Comparison of ENCODE assay signal across 20 cellular contexts in genomic region chr11:86942212-86942611, GRCh38. TPM values are rescaled to one million over a fixed set of nuclear protein-coding genes. Genes with fewer than 3 reads are reported as not detected.
DNase-seq lines count a peak whose midpoint lies in the region; ATAC-seq, FAIRE-seq and TF ChIP-seq lines count a peak whose summit lies in the region.
"Had no signal": no experiment of that assay in that cellular context is flagged by ENCODE, and none has a peak within 500 bp of the region (broad histone marks: within the 10 kb centered on the region; RNA-seq: fewer than 3 reads in every experiment).

No MANE protein-coding gene starts in this region.

- no peaks in the 10 kb centered on the region for H3K9me3 ChIP-seq in K562 (replicated peaks; ENCODE audit: control insufficient read depth, insufficient read depth, low read depth, low read length)
- no peaks in the 10 kb centered on the region for H3K9me3 ChIP-seq in right lobe of liver
- H3K9me3 ChIP-seq in thoracic aorta, result no peaks in the 10 kb centered on the region
- H3K9me3 ChIP-seq: mucosa of descending colon had no signal

- in situ Hi-C loops in K562 (cut with MboI), result loop anchor here (5.0 kb wide), 1 partner anchor 360 kb away; no protein-coding TSS in a partner anchor

- H3K27me3 ChIP-seq in K562 (ENCODE audit: control insufficient read depth in 2 of 2, insufficient read depth in 2 of 2, low read length in 2 of 2) (no peaks in the 10 kb centered on the region), right lobe of liver (no peaks in the 10 kb centered on the region), thoracic aorta (replicated peaks; ENCODE audit: insufficient read depth) (no peaks in the 10 kb centered on the region)

- no peak for FAIRE-seq in K562 (lab: Jason Lieb, UNC)
- FAIRE-seq in frontal cortex (lab: Jason Lieb, UNC), result no peak

- H4K20me1 ChIP-seq in K562 (replicated peaks; ENCODE audit: control insufficient read depth, insufficient read depth, low read length), result no peaks in the 10 kb centered on the region

- H3K4me3 Mint-ChIP-seq in HFFc6, result peak overlapping the region; percentile 21; the same call in 1 of the 2 replicates
- no peak overlapping the region for H3K4me3 Mint-ChIP-seq in activated T-helper 1 cell treated with anti-CD3 and anti-CD28 coated beads, Interleukin-12 subunit alpha, Interleukin-12 subunit beta, Interleukin-2, Interleukin-4 antibody, amounts not matched to agents 30 ng/mL and 10 ng/mL and 1 ng/mL, durations not matched to agents 14 hours and 24 hours and 36 hours
- H3K4me3 Mint-ChIP-seq: activated T-helper 17 cell treated with anti-CD3 and anti-CD28 coated beads, Interleukin-2, amount 50 U/mL, for 72 hours; stimulated activated naive CD8-positive, alpha-beta T cell treated with anti-CD3 and anti-CD28 coated beads, Interleukin-15, Interleukin-2, amounts not matched to agents 100 ng/mL and 50 ng/mL, for 24 hours; T-helper 2 cell treated with Interferon-gamma antibody and Interleukin-4, amounts not matched to agents 5 μg/mL and 100 μg/mL, for 36 hours had no signal

- H3K79me2 ChIP-seq in K562 (ENCODE audit: control insufficient read depth, insufficient read depth, low read length), result 0 out of 3 replicates have a peak, but pooled peaks cover 2% of the 10 kb centered on the region

- POLR2A ChIA-PET in K562 (lab: Yijun Ruan, JAX), result no interaction called here

- no peak overlapping the region for H3K4me3 ChIP-seq in K562
- peak overlapping the region in 1 of 3 donors; percentile 1 for H3K4me3 ChIP-seq in right lobe of liver
- no peak overlapping the region for H3K4me3 ChIP-seq in thoracic aorta
- H3K4me3 ChIP-seq: mucosa of descending colon had no signal

- H3K36me3 Mint-ChIP-seq in HFFc6 (ENCODE audit: low read depth), result peaks cover 16% of the 10 kb centered on the region
- no peaks in the 10 kb centered on the region for H3K36me3 Mint-ChIP-seq in activated T-helper 1 cell treated with anti-CD3 and anti-CD28 coated beads, Interleukin-12 subunit alpha, Interleukin-12 subunit beta, Interleukin-2, Interleukin-4 antibody, amounts not matched to agents 30 ng/mL and 10 ng/mL and 1 ng/mL, durations not matched to agents 14 hours and 24 hours and 36 hours (ENCODE audit: low read depth)

- no peak for TF ChIP-seq POLR2A in K562 (conservative IDR thresholded peaks at IDR 0.05)
- TF ChIP-seq POLR2A in right lobe of liver (IDR thresholded peaks at IDR 0.05), result peak; percentile 35

- no peaks in the 10 kb centered on the region for H3K9me1 ChIP-seq in K562 (ENCODE audit: control insufficient read depth, insufficient read depth, low read length)

- H3K27ac ChIP-seq in K562 (ENCODE audit: extremely low read depth, low read depth, low read length) (no peak overlapping the region), right lobe of liver (peak overlapping the region; percentile 80 to 95 (median 82)), thoracic aorta (peak overlapping the region; percentile 52 to 82)

- BruUV-seq in K562 (replicated peaks; lab: Mats Ljungman, UMichigan), result no TSS peak

- H2AFZ ChIP-seq in K562 (ENCODE audit: low read depth, low read length), result no peak overlapping the region

- H3K27ac Mint-ChIP-seq in HFFc6, result 0 out of 2 replicates have a peak overlapping the region, but pooled peaks have one; percentile 41
- H3K27ac Mint-ChIP-seq in activated T-helper 1 cell treated with anti-CD3 and anti-CD28 coated beads, Interleukin-12 subunit alpha, Interleukin-12 subunit beta, Interleukin-2, Interleukin-4 antibody, amounts not matched to agents 30 ng/mL and 10 ng/mL and 1 ng/mL, durations not matched to agents 14 hours and 24 hours and 36 hours, result no peak overlapping the region
- H3K27ac Mint-ChIP-seq: activated T-helper 17 cell treated with anti-CD3 and anti-CD28 coated beads, Interleukin-2, amount 50 U/mL, for 72 hours; stimulated activated naive CD8-positive, alpha-beta T cell treated with anti-CD3 and anti-CD28 coated beads, Interleukin-15, Interleukin-2, amounts not matched to agents 100 ng/mL and 50 ng/mL, for 24 hours; T-helper 2 cell treated with Interferon-gamma antibody and Interleukin-4, amounts not matched to agents 5 μg/mL and 100 μg/mL, for 36 hours had no signal

- intact Hi-C loops in K562 (cut with micrococcal nuclease), result no loop called here
- intact Hi-C loops in right lobe of liver (cut with DNase I), result no loop called here
- intact Hi-C loops in activated T-helper 1 cell treated with anti-CD3 and anti-CD28 coated beads, Interleukin-12 subunit alpha, Interleukin-12 subunit beta, Interleukin-2, Interleukin-4 antibody, amounts not matched to agents 30 ng/mL and 10 ng/mL and 1 ng/mL, durations not matched to agents 14 hours and 24 hours and 36 hours (cut with micrococcal nuclease), result no loop called here

- TF ChIP-seq RAD21 in K562 (CRISPR knock-in tag; conservative IDR thresholded peaks at IDR 0.05 in 1 of 2, IDR thresholded peaks at IDR 0.05 in 1 of 2), result no peak

- peaks cover 3% of the 10 kb centered on the region; the same call in 1 of the 2 replicates for H3K27me3 Mint-ChIP-seq in HFFc6 (ENCODE audit: insufficient read depth)
- H3K27me3 Mint-ChIP-seq in activated T-helper 1 cell treated with anti-CD3 and anti-CD28 coated beads, Interleukin-12 subunit alpha, Interleukin-12 subunit beta, Interleukin-2, Interleukin-4 antibody, amounts not matched to agents 30 ng/mL and 10 ng/mL and 1 ng/mL, durations not matched to agents 14 hours and 24 hours and 36 hours (ENCODE audit: insufficient read depth), result peaks cover 11% of the 10 kb centered on the region

- no peak overlapping the region for H3K9ac ChIP-seq in K562 (ENCODE audit: insufficient read depth in 1 of 2, low read depth in 2 of 2, low read length in 2 of 2)

- TF ChIP-seq CTCF in HFFc6 (IDR thresholded peaks at IDR 0.05), result no peak
- TF ChIP-seq CTCF in K562 (IDR thresholded peaks at IDR 0.05 in 2 of 3, conservative IDR thresholded peaks at IDR 0.05 in 1 of 3; ENCODE audit: insufficient read depth in 2 of 3, low read depth in 1 of 3, low read length in 3 of 3), result no peak
- TF ChIP-seq CTCF in right lobe of liver (IDR thresholded peaks at IDR 0.05), result no peak
- no peak for TF ChIP-seq CTCF in thoracic aorta (IDR thresholded peaks at IDR 0.05)

- CTCF ChIA-PET in K562 (lab: Yijun Ruan, JAX; ENCODE audit: low intra/inter-chr PET ratio), result no interaction called here

- H3K4me1 ChIP-seq in K562 (replicated peaks in 1 of 2; ENCODE audit: control insufficient read depth in 2 of 2, insufficient read depth in 2 of 2, low read length in 2 of 2), result peaks cover 15 to 35% of the 10 kb centered on the region in 2 experiments
- H3K4me1 ChIP-seq in right lobe of liver, result peaks cover 0 to 36% (median 21%) of the 10 kb centered on the region in 4 donors
- peaks cover 35 to 94% of the 10 kb centered on the region in 2 donors for H3K4me1 ChIP-seq in thoracic aorta (ENCODE audit: control insufficient read depth in 1 of 2, low read depth in 2 of 2)

- H3K4me2 ChIP-seq in K562 (ENCODE audit: insufficient read depth, low read length), result no peak overlapping the region

- no peak for DNase-seq in HFFc6
- DNase-seq in K562 (ENCODE audit: extremely low read depth in 1 of 4, low spot score in 3 of 4), result no peak
- no peak for DNase-seq in right lobe of liver
- no peak for DNase-seq in thoracic aorta (ENCODE audit: low spot score)
- no peak for DNase-seq in frontal cortex (ENCODE audit: low spot score in 2 of 2)
- DNase-seq in activated T-helper 1 cell treated with anti-CD3 and anti-CD28 coated beads, Interleukin-12 subunit alpha, Interleukin-12 subunit beta, Interleukin-2, Interleukin-4 antibody, amounts not matched to agents 30 ng/mL and 10 ng/mL and 1 ng/mL, durations not matched to agents 14 hours and 24 hours and 36 hours (ENCODE audit: low spot score), result no peak
- DNase-seq: activated CD4-positive, CD25-positive, alpha-beta regulatory T cell; activated CD8-positive, alpha-beta memory T cell treated with anti-CD3 and anti-CD28 coated beads for 24 hours; caudate nucleus; hippocampal formation; Kasumi-1; mucosa of descending colon; NCI-H1417; NCI-H2171; NCI-H69; stimulated activated CD4-positive, alpha-beta T cell treated with anti-CD3 and anti-CD28 coated beads, Interleukin-2, amount 100 ng/mL, for 24 hours had no signal

- ATAC-seq in K562 (no peak), right lobe of liver (peak in 3 of 4 donors; percentile 8 to 33 (median 17)), thoracic aorta (ENCODE audit: insufficient number of reproducible peaks, low FRiP score, low read depth) (no peak), GM19463 (IDR thresholded peaks at IDR 0.05; ENCODE audit: unreplicated experiment) (no peak)
- ATAC-seq: activated T-helper 17 cell treated with anti-CD3 and anti-CD28 coated beads, Interleukin-2, amount 50 U/mL, for 72 hours; mucosa of descending colon had no signal

- WGBS in K562 (ENCODE audit: insufficient coverage, low coverage, missing lambda C conversion rate), result 58% methylated on average over 2 of the region's 2 CpGs
- WGBS in right lobe of liver (ENCODE audit: insufficient coverage, low coverage, low lambda C conversion rate, missing lambda C conversion rate), result 27% methylated on average over 2 of the region's 2 CpGs

- TF ChIP-seq EP300 in K562 (IDR thresholded peaks at IDR 0.05; ENCODE audit: low read length), result no peak

- peaks cover 54% of the 10 kb centered on the region for H3K4me1 Mint-ChIP-seq in HFFc6 (ENCODE audit: low read depth)
- H3K4me1 Mint-ChIP-seq in activated T-helper 1 cell treated with anti-CD3 and anti-CD28 coated beads, Interleukin-12 subunit alpha, Interleukin-12 subunit beta, Interleukin-2, Interleukin-4 antibody, amounts not matched to agents 30 ng/mL and 10 ng/mL and 1 ng/mL, durations not matched to agents 14 hours and 24 hours and 36 hours (ENCODE audit: low read depth), result no peaks in the 10 kb centered on the region
- H3K4me1 Mint-ChIP-seq: activated T-helper 17 cell treated with anti-CD3 and anti-CD28 coated beads, Interleukin-2, amount 50 U/mL, for 72 hours had no signal

- no peaks in the 10 kb centered on the region for H3K9me3 Mint-ChIP-seq in HFFc6
- H3K9me3 Mint-ChIP-seq in activated T-helper 1 cell treated with anti-CD3 and anti-CD28 coated beads, Interleukin-12 subunit alpha, Interleukin-12 subunit beta, Interleukin-2, Interleukin-4 antibody, amounts not matched to agents 30 ng/mL and 10 ng/mL and 1 ng/mL, durations not matched to agents 14 hours and 24 hours and 36 hours, result no peaks in the 10 kb centered on the region
- H3K9me3 Mint-ChIP-seq: activated T-helper 17 cell treated with anti-CD3 and anti-CD28 coated beads, Interleukin-2, amount 50 U/mL, for 72 hours; stimulated activated naive CD8-positive, alpha-beta T cell treated with anti-CD3 and anti-CD28 coated beads, Interleukin-15, Interleukin-2, amounts not matched to agents 100 ng/mL and 50 ng/mL, for 24 hours; T-helper 2 cell treated with Interferon-gamma antibody and Interleukin-4, amounts not matched to agents 5 μg/mL and 100 μg/mL, for 36 hours had no signal

- 0 out of 3 replicates have a peak, but pooled peaks cover 2% of the 10 kb centered on the region for H3K36me3 ChIP-seq in K562 (ENCODE audit: control insufficient read depth, insufficient read depth, low read length)
- H3K36me3 ChIP-seq in right lobe of liver, result no peaks in the 10 kb centered on the region
- H3K36me3 ChIP-seq in thoracic aorta, result peaks cover 3% of the 10 kb centered on the region

RNA-seq across cellular contexts. Expression of gene FZD4, which starts 13.0 kb away (rescaled TPM):
- total RNA-seq in HFFc6 (2021; fragmentation: NEBNext Ultra II Directional; extraction: Animal tissue kit (Norgen Biotek cat#: 25700)), result 10 to 100 TPM; 11.0 to 13.8 (median 12.7) TPM
- 6.9 and 12.4 TPM in 2 replicates for total RNA-seq in K562 (2011; cell fraction: chromatin; rRNA removed; ENCODE audit: low replicate concordance)
- total RNA-seq in K562 (2011; cell fraction: nucleolus; rRNA removed), result 7.7 and 10.0 TPM in 2 replicates
- 14.2 TPM in 2 replicates for total RNA-seq in K562 (2011; cell fraction: nucleoplasm; rRNA removed)
- total RNA-seq in K562 (2014; rRNA removed) (5.0 and 5.7 TPM in 2 replicates), K562 (2014; rRNA removed; fragmentation: Illumina TruSeq; extraction: Trizol) (5.1 and 5.7 TPM in 2 replicates), K562 (2015; rRNA removed; fragmentation: Illumina TruSeq; extraction: Trizol) (7.6 and 7.9 TPM in 2 replicates), K562 (2021) (6.1 and 6.3 TPM in 2 replicates), right lobe of liver (10 to 100 TPM; 12.5 to 26.1 (median 17.1) TPM), thoracic aorta (100 to 1,000 TPM in 1 of 2 donors, 10 to 100 TPM in 1; 75.2 to 104 TPM), frontal cortex (19.6 TPM)
- polyA plus RNA-seq in K562 (2011; rRNA removed) (6.2 and 7.3 TPM in 2 replicates), K562 (2014; fragmentation: Illumina TruSeq; extraction: Trizol) (5.1 and 6.2 TPM in 2 replicates), K562 (2014; fragmentation: Nextera tagmentation; extraction: Ambion mirVana) (1 to 10 TPM; 1.2 to 1.4 TPM), K562 (2014; rRNA removed) (5.8 and 6.7 TPM in 2 replicates)
- polyA plus RNA-seq in K562 (2011; cell fraction: cytosol; rRNA removed), result 3.1 and 7.3 TPM in 2 replicates
- 3.9 and 5.8 TPM in 2 replicates for polyA plus RNA-seq in K562 (2011; cell fraction: nucleus; rRNA removed)
- polyA plus RNA-seq in K562 (2012), result 4.1 and 6.1 TPM in 2 replicates
- 6.9 and 7.1 TPM in 2 replicates for polyA minus RNA-seq in K562 (2011; rRNA and poly(A)+ RNA removed)
- polyA minus RNA-seq in K562 (2011; cell fraction: cytosol; rRNA and poly(A)+ RNA removed), result 2.3 and 3.3 TPM in 2 replicates
- polyA minus RNA-seq in K562 (2011; cell fraction: nucleus; rRNA and poly(A)+ RNA removed), result 2.2 and 4.6 TPM in 2 replicates
- 0.05 TPM in 1 of 2 replicates, not detected in the other for total RNA-seq in activated T-helper 1 cell treated with anti-CD3 and anti-CD28 coated beads, Interleukin-12 subunit alpha, Interleukin-12 subunit beta, Interleukin-2, Interleukin-4 antibody, amounts not matched to agents 30 ng/mL and 10 ng/mL and 1 ng/mL, durations not matched to agents 14 hours and 24 hours and 36 hours

Comparison
In these comparisons a context has a peak if more than half of its experiments do, and no peak if none do; other contexts are left out.
1. ATAC-seq: peak in right lobe of liver (3 of 4); none in K562 (single experiment), thoracic aorta (single experiment) and GM19463 (single experiment).